ENCODE assay signal across 12 cellular contexts in genomic region chr7:118372530-118372929, GRCh38.
DNase-seq lines count a peak whose midpoint lies in the region; ATAC-seq and TF ChIP-seq lines count a peak whose summit lies in the region.
"Had no signal": no experiment of that assay in that cellular context is flagged by ENCODE, and none has a peak within 500 bp of the region (broad histone marks: within the 10 kb centered on the region; RNA-seq: fewer than 3 reads in every experiment).

No MANE protein-coding gene starts in this region.

- peaks cover 21% of the 10 kb centered on the region for H3K4me1 ChIP-seq in DND-41 (ENCODE audit: insufficient read depth, low read length)
- H3K4me1 ChIP-seq in smooth muscle cell (ENCODE audit: low read depth) = no peaks in the 10 kb centered on the region

- no peak for TF ChIP-seq CTCF in DND-41 (IDR thresholded peaks at IDR 0.05; ENCODE audit: borderline replicate concordance, extremely low read depth, low read length, poor library complexity, severe bottlenecking)
- no peak for TF ChIP-seq CTCF in fibroblast of mammary gland (conservative IDR thresholded peaks at IDR 0.05; ENCODE audit: control insufficient read depth, insufficient read depth, low read depth, low read length)
- TF ChIP-seq CTCF in smooth muscle cell (IDR thresholded peaks at IDR 0.05; ENCODE audit: borderline replicate concordance, insufficient read depth, poor library complexity, severe bottlenecking) = no peak

- H3K79me2 ChIP-seq in DND-41 (ENCODE audit: insufficient read depth, low read length) (no peaks in the 10 kb centered on the region), smooth muscle cell (ENCODE audit: low read depth) (no peaks in the 10 kb centered on the region)

- H3K27me3 Mint-ChIP-seq in effector memory CD8-positive, alpha-beta T cell = no peaks in the 10 kb centered on the region

- H3K27ac ChIP-seq in DND-41 (ENCODE audit: low read length) = peak overlapping the region; percentile 59
- H3K27ac ChIP-seq in smooth muscle cell (ENCODE audit: low read depth) = no peak overlapping the region

- H3K9me3 Mint-ChIP-seq in effector memory CD8-positive, alpha-beta T cell = no peaks in the 10 kb centered on the region
- H3K9me3 Mint-ChIP-seq: activated T-helper 1 cell treated with anti-CD3 and anti-CD28 coated beads, Interleukin-12 subunit alpha, Interleukin-12 subunit beta, Interleukin-2, Interleukin-4 antibody, amounts not matched to agents 30 ng/mL and 10 ng/mL and 1 ng/mL, durations not matched to agents 14 hours and 24 hours and 36 hours; CD8-positive, alpha-beta T cell had no signal

- no peaks in the 10 kb centered on the region for H3F3A ChIP-seq in smooth muscle cell (ENCODE audit: low read depth)

- peak; percentile 48 for DNase-seq in DND-41
- DNase-seq in NOMO-1 treated with dmso at 0.1 percent for 144 hours (lab: John Stamatoyannopoulos, UW; ENCODE audit: unreplicated experiment) = peak; percentile 40
- DNase-seq in fibroblast of mammary gland (ENCODE audit: low read depth) = peak; percentile 16
- no peak for DNase-seq in effector memory CD8-positive, alpha-beta T cell
- DNase-seq in smooth muscle cell (lab: John Stamatoyannopoulos, UW; ENCODE audit: unreplicated experiment) = no peak
- DNase-seq: CD8-positive, alpha-beta T cell; NCI-H1417 treated with DMSO at 0.1 percent for 48 hours; posterior cingulate gyrus had no signal

- H3K36me3 Mint-ChIP-seq in effector memory CD8-positive, alpha-beta T cell (ENCODE audit: insufficient read depth) = no peaks in the 10 kb centered on the region
- H3K36me3 Mint-ChIP-seq: CD8-positive, alpha-beta T cell had no signal

- WGBS in smooth muscle cell (ENCODE audit: low lambda C conversion rate) = 95% methylated on average over 1 of the region's 1 CpG

- ATAC-seq in DND-41 (ENCODE audit: insufficient read depth, low read depth) = peak; percentile 96
- peak; percentile 62 for ATAC-seq in HG02885 (IDR thresholded peaks at IDR 0.05; ENCODE audit: poor library complexity, unreplicated experiment)
- no peak for ATAC-seq in GM21717 (IDR thresholded peaks at IDR 0.05; ENCODE audit: unreplicated experiment)
- no peak for ATAC-seq in HG02588 (IDR thresholded peaks at IDR 0.05; ENCODE audit: unreplicated experiment)
- ATAC-seq in effector memory CD8-positive, alpha-beta T cell (replicated peaks) = no peak
- ATAC-seq: CD8-positive, alpha-beta T cell had no signal

- no peaks in the 10 kb centered on the region for H3K9me3 ChIP-seq in DND-41 (ENCODE audit: insufficient read depth, low read length, severe bottlenecking)
- H3K9me3 ChIP-seq in smooth muscle cell (replicated peaks; ENCODE audit: low read depth) = no peaks in the 10 kb centered on the region

- H3K4me2 ChIP-seq in DND-41 (ENCODE audit: insufficient read depth, low read length) (peak overlapping the region; percentile 32; the same call in 1 of the 2 replicates), smooth muscle cell (no peak overlapping the region)

- no peak overlapping the region for H2AFZ ChIP-seq in DND-41 (ENCODE audit: low read depth, low read length)
- H2AFZ ChIP-seq in smooth muscle cell (ENCODE audit: low read depth) = no peak overlapping the region

- H3K27ac Mint-ChIP-seq in effector memory CD8-positive, alpha-beta T cell = no peak overlapping the region
- H3K27ac Mint-ChIP-seq: activated T-helper 1 cell treated with anti-CD3 and anti-CD28 coated beads, Interleukin-12 subunit alpha, Interleukin-12 subunit beta, Interleukin-2, Interleukin-4 antibody, amounts not matched to agents 30 ng/mL and 10 ng/mL and 1 ng/mL, durations not matched to agents 14 hours and 24 hours and 36 hours; CD8-positive, alpha-beta T cell had no signal

- H3K27me3 ChIP-seq in DND-41 (ENCODE audit: insufficient read depth, low read length, poor library complexity) (no peaks in the 10 kb centered on the region), smooth muscle cell (ENCODE audit: low read depth) (no peaks in the 10 kb centered on the region)

- H3K9ac ChIP-seq in DND-41 (ENCODE audit: low read depth, low read length) (no peak overlapping the region), smooth muscle cell (ENCODE audit: low read depth) (no peak overlapping the region)

- H3K36me3 ChIP-seq in DND-41 (ENCODE audit: insufficient read depth, low read length) = no peaks in the 10 kb centered on the region
- H3K36me3 ChIP-seq in smooth muscle cell (ENCODE audit: low read depth) = no peaks in the 10 kb centered on the region

- H3K4me3 ChIP-seq in DND-41 (ENCODE audit: low read depth in 1 of 2, low read length in 2 of 2) (no peak overlapping the region), fibroblast of mammary gland (ENCODE audit: control insufficient read depth, low read depth, low read length) (no peak overlapping the region), smooth muscle cell (no peak overlapping the region)

- H4K20me1 ChIP-seq in DND-41 (ENCODE audit: insufficient read depth, low read length) = no peaks in the 10 kb centered on the region
- no peaks in the 10 kb centered on the region for H4K20me1 ChIP-seq in smooth muscle cell (ENCODE audit: low read depth)

- no peaks in the 10 kb centered on the region for H3K4me1 Mint-ChIP-seq in effector memory CD8-positive, alpha-beta T cell (ENCODE audit: low read depth in 2 of 2)

- H3K4me3 Mint-ChIP-seq in effector memory CD8-positive, alpha-beta T cell = no peak overlapping the region
- H3K4me3 Mint-ChIP-seq: activated T-helper 1 cell treated with anti-CD3 and anti-CD28 coated beads, Interleukin-12 subunit alpha, Interleukin-12 subunit beta, Interleukin-2, Interleukin-4 antibody, amounts not matched to agents 30 ng/mL and 10 ng/mL and 1 ng/mL, durations not matched to agents 14 hours and 24 hours and 36 hours; CD8-positive, alpha-beta T cell had no signal

Comparison
In these comparisons a context has a peak if more than half of its experiments do, and no peak if none do; other contexts are left out.
1. ATAC-seq: peak in DND-41 (single experiment) and HG02885 (single experiment); none in GM21717 (single experiment), HG02588 (single experiment) and effector memory CD8-positive, alpha-beta T cell (single experiment).
2. DNase-seq: peak in DND-41 (single experiment), NOMO-1 treated with dmso at 0.1 percent for 144 hours (single experiment) and fibroblast of mammary gland (single experiment); none in effector memory CD8-positive, alpha-beta T cell (0 of 3) and smooth muscle cell (single experiment).